In the genomic region with DNA sequence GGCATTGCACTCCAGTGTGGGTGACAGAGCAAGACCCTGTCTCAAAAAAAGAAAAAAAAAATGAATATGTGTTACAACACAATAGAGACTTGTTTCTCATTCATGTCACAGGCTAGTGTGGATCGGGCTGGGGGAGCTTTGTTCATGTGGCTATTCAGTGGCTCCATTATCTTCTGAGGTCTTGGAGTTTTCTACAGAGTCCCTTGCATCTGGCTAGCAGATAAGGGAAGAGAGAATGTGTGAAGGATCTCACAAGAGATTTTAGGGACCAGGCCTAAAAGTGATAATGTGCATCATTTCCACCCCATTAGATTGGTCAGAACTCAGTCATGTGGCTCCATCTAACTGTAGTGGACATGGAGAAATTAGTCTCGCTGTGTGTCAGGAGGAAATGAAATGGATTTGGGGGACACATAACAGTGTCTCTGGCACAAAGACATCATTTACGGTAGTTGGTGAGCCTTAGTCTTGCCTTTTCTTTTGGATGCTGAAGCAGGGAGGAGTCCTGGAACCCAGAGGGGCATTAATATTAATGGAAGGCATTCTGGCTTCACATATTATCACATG, we compare ENCODE assay signal across 9 cellular contexts. TPM values are rescaled to one million over a fixed set of nuclear protein-coding genes. Genes with fewer than 3 reads are reported as not detected.
A peak's percentile ranks its signal among the peaks of the same experiment; 100 is the strongest.
DNase-seq lines count a peak whose midpoint lies in the region; ATAC-seq, FAIRE-seq and TF ChIP-seq lines count a peak whose summit lies in the region.
"Had no signal": no experiment of that assay in that cellular context is flagged by ENCODE, and none has a peak within 500 bp of the region (broad histone marks: within the 10 kb centered on the region; RNA-seq: fewer than 3 reads in every experiment).

No MANE protein-coding gene starts in this region.

- no peak for TF ChIP-seq POLR2A in A549 (IDR thresholded peaks at IDR 0.05; ENCODE audit: low read length)

- no peak for TF ChIP-seq CTCF in A549 (IDR thresholded peaks at IDR 0.05)

- ATAC-seq in A549 (peak; percentile 2 to 15; a peak in 3 of 6 replicates), naive B cell (ENCODE audit: low read depth in 2 of 2) (no peak)

- POLR2A ChIA-PET in A549 (lab: Yijun Ruan, JAX), result interaction anchor here (0.6 to 4.8 kb wide), 5 partner anchors 21 to 286 kb away, joined by 3 to 39 read pairs (median 3); a partner anchor contains a TSS

- no peak overlapping the region for H2AFZ ChIP-seq in Karpas-422 (ENCODE audit: low read length)

- no peaks in the 10 kb centered on the region for H3K9me3 ChIP-seq in A549
- H3K9me3 ChIP-seq in Karpas-422 (ENCODE audit: low read length), result no peaks in the 10 kb centered on the region

- no peak for FAIRE-seq in A549 (lab: Jason Lieb, UNC)
- FAIRE-seq in GM19239 (lab: Jason Lieb, UNC), result no peak

- no peaks in the 10 kb centered on the region for H3K9me3 Mint-ChIP-seq in naive B cell
- H3K9me3 Mint-ChIP-seq in activated T-helper 1 cell treated with anti-CD3 and anti-CD28 coated beads, Interleukin-12 subunit alpha, Interleukin-12 subunit beta, Interleukin-2, Interleukin-4 antibody, amounts not matched to agents 30 ng/mL and 10 ng/mL and 1 ng/mL, durations not matched to agents 14 hours and 24 hours and 36 hours, result no peaks in the 10 kb centered on the region

- H3K27ac ChIP-seq in A549, result peak overlapping the region; percentile 95 to 96
- peak overlapping the region; percentile 93 for H3K27ac ChIP-seq in Karpas-422 (ENCODE audit: low read length)
- H3K27ac ChIP-seq in caudate nucleus (ENCODE audit: low read depth, low read length), result peak overlapping the region; percentile 86

- H3K4me2 ChIP-seq in A549, result peak overlapping the region; percentile 92
- H3K4me2 ChIP-seq in Karpas-422 (ENCODE audit: low read depth, low read length, poor library complexity, severe bottlenecking), result no peak overlapping the region

- peaks cover 60% of the 10 kb centered on the region for H3K4me1 ChIP-seq in A549
- H3K4me1 ChIP-seq in Karpas-422 (ENCODE audit: low read length), result peaks cover 56% of the 10 kb centered on the region

- H4K20me1 ChIP-seq in Karpas-422 (ENCODE audit: insufficient read depth, low read depth, low read length), result no peaks in the 10 kb centered on the region

- H3K4me3 Mint-ChIP-seq in naive B cell, result peak overlapping the region in 1 of 8 donors; percentile 25
- H3K4me3 Mint-ChIP-seq in activated T-helper 1 cell treated with anti-CD3 and anti-CD28 coated beads, Interleukin-12 subunit alpha, Interleukin-12 subunit beta, Interleukin-2, Interleukin-4 antibody, amounts not matched to agents 30 ng/mL and 10 ng/mL and 1 ng/mL, durations not matched to agents 14 hours and 24 hours and 36 hours, result no peak overlapping the region

- no peaks in the 10 kb centered on the region for H3K9me2 ChIP-seq in Karpas-422 (replicated peaks; ENCODE audit: insufficient read depth, low read length)

- intact Hi-C loops in activated T-helper 1 cell treated with anti-CD3 and anti-CD28 coated beads, Interleukin-12 subunit alpha, Interleukin-12 subunit beta, Interleukin-2, Interleukin-4 antibody, amounts not matched to agents 30 ng/mL and 10 ng/mL and 1 ng/mL, durations not matched to agents 14 hours and 24 hours and 36 hours (cut with micrococcal nuclease), result no loop called here

- H3K4me3 ChIP-seq in A549, result peak overlapping the region; percentile 23
- no peak overlapping the region for H3K4me3 ChIP-seq in Karpas-422 (ENCODE audit: low read length)

- H3K27ac Mint-ChIP-seq in naive B cell, result peak overlapping the region; percentile 68 to 99 (median 96)
- no peak overlapping the region for H3K27ac Mint-ChIP-seq in activated T-helper 1 cell treated with anti-CD3 and anti-CD28 coated beads, Interleukin-12 subunit alpha, Interleukin-12 subunit beta, Interleukin-2, Interleukin-4 antibody, amounts not matched to agents 30 ng/mL and 10 ng/mL and 1 ng/mL, durations not matched to agents 14 hours and 24 hours and 36 hours

- no peaks in the 10 kb centered on the region for H3K27me3 ChIP-seq in Karpas-422 (ENCODE audit: low read length)

- CTCF ChIA-PET in A549 (lab: Yijun Ruan, JAX), result interaction anchor here (0.9 to 6.7 kb wide), 10 partner anchors 8 to 195 kb away, joined by 3 to 46 read pairs (median 4); a partner anchor contains a TSS

- H3K27me3 Mint-ChIP-seq in naive B cell, result no peaks in the 10 kb centered on the region
- H3K27me3 Mint-ChIP-seq in activated T-helper 1 cell treated with anti-CD3 and anti-CD28 coated beads, Interleukin-12 subunit alpha, Interleukin-12 subunit beta, Interleukin-2, Interleukin-4 antibody, amounts not matched to agents 30 ng/mL and 10 ng/mL and 1 ng/mL, durations not matched to agents 14 hours and 24 hours and 36 hours (ENCODE audit: insufficient read depth), result no peaks in the 10 kb centered on the region

- peaks cover 24 to 27% of the 10 kb centered on the region in 2 donors for H3K36me3 Mint-ChIP-seq in naive B cell
- peaks cover 62% of the 10 kb centered on the region for H3K36me3 Mint-ChIP-seq in activated T-helper 1 cell treated with anti-CD3 and anti-CD28 coated beads, Interleukin-12 subunit alpha, Interleukin-12 subunit beta, Interleukin-2, Interleukin-4 antibody, amounts not matched to agents 30 ng/mL and 10 ng/mL and 1 ng/mL, durations not matched to agents 14 hours and 24 hours and 36 hours (ENCODE audit: low read depth)

- 0 out of 2 replicates have a peak, but pooled peaks cover 4% of the 10 kb centered on the region for H3K36me3 ChIP-seq in Karpas-422 (ENCODE audit: insufficient read depth, low read length)

- DNase-seq in A549 (ENCODE audit: low read depth in 1 of 2, low spot score in 1 of 2) (no peak), Karpas-422 (no peak), caudate nucleus (lab: John Stamatoyannopoulos, UW) (no peak), naive B cell (no peak), GM19239 (ENCODE audit: insufficient read length, low spot score) (no peak), NCI-H1417 (lab: John Stamatoyannopoulos, UW) (no peak)
- no peak for DNase-seq in activated T-helper 1 cell treated with anti-CD3 and anti-CD28 coated beads, Interleukin-12 subunit alpha, Interleukin-12 subunit beta, Interleukin-2, Interleukin-4 antibody, amounts not matched to agents 30 ng/mL and 10 ng/mL and 1 ng/mL, durations not matched to agents 14 hours and 24 hours and 36 hours (ENCODE audit: low spot score)
- DNase-seq in stimulated activated CD4-positive, alpha-beta T cell treated with anti-CD3 and anti-CD28 coated beads, Interleukin-2, amount 100 ng/mL, for 48 hours, result no peak
- DNase-seq: activated CD4-positive, alpha-beta T cell treated with anti-CD3 and anti-CD28 coated beads, Interleukin-2, amount 50 U/mL, for 48 hours had no signal

- TF ChIP-seq RAD21 in A549 (conservative IDR thresholded peaks at IDR 0.05 in 1 of 2, IDR thresholded peaks at IDR 0.05 in 1 of 2), result no peak

- no peak overlapping the region for H3K9ac ChIP-seq in Karpas-422 (ENCODE audit: low read length)

- no peaks in the 10 kb centered on the region for H3K79me2 ChIP-seq in Karpas-422 (ENCODE audit: low read length)

- peaks cover 29 to 38% (median 35%) of the 10 kb centered on the region in 3 donors for H3K4me1 Mint-ChIP-seq in naive B cell
- H3K4me1 Mint-ChIP-seq in activated T-helper 1 cell treated with anti-CD3 and anti-CD28 coated beads, Interleukin-12 subunit alpha, Interleukin-12 subunit beta, Interleukin-2, Interleukin-4 antibody, amounts not matched to agents 30 ng/mL and 10 ng/mL and 1 ng/mL, durations not matched to agents 14 hours and 24 hours and 36 hours (ENCODE audit: low read depth), result peaks cover 54% of the 10 kb centered on the region

- WGBS in A549 (ENCODE audit: missing lambda C conversion rate), result 45% methylated on average over 3 of the region's 3 CpGs

- no peak for TF ChIP-seq EP300 in A549 (IDR thresholded peaks at IDR 0.05)

TF ChIP-seq in A549, 52 proteins besides CTCF, POLR2A, EP300 and RAD21 (continues in another document):
- TF ChIP-seq, protein P1, sequence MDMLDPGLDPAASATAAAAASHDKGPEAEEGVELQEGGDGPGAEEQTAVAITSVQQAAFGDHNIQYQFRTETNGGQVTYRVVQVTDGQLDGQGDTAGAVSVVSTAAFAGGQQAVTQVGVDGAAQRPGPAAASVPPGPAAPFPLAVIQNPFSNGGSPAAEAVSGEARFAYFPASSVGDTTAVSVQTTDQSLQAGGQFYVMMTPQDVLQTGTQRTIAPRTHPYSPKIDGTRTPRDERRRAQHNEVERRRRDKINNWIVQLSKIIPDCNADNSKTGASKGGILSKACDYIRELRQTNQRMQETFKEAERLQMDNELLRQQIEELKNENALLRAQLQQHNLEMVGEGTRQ (IDR thresholded peaks at IDR 0.05), result peak; percentile 38; the same call in 1 of the 2 replicates
- no peak for TF ChIP-seq SMC3 (IDR thresholded peaks at IDR 0.05)
- no peak for TF ChIP-seq FOXS1 (CRISPR knock-in tag; IDR thresholded peaks at IDR 0.05)
- 0 out of 2 replicates have a peak, but pooled peaks have one; percentile 32 for TF ChIP-seq HOXB5 (CRISPR knock-in tag; IDR thresholded peaks at IDR 0.05)
- TF ChIP-seq MAZ (IDR thresholded peaks at IDR 0.05; ENCODE audit: borderline replicate concordance, low read depth, low read length), result no peak
- TF ChIP-seq HOXA7 (CRISPR knock-in tag; IDR thresholded peaks at IDR 0.05), result no peak
- TF ChIP-seq RFX5 (IDR thresholded peaks at IDR 0.05), result no peak

RNA-seq across cellular contexts. Expression of a gene that starts 32.4 kb away (rescaled TPM):
- polyA plus RNA-seq in A549 (2011; rRNA removed) (6.5 and 6.8 TPM in 2 replicates), A549 (2017; fragmentation: RNase III; extraction: RNeasy Plus Mini Kit Qiagen cat#74134 plus additional on column Dnase treatment) (2.6 to 3.0 TPM (median 2.8 TPM) in 3 replicates), naive B cell (ENCODE audit: low read depth in 6 of 6) (1 to 10 TPM; 2.7 to 8.1 (median 4.7) TPM)
- 1.5 and 1.8 TPM in 2 replicates for polyA plus RNA-seq in A549 (2012; cell fraction: cytosol; rRNA removed)
- polyA plus RNA-seq in A549 (2012; cell fraction: nucleus; rRNA removed), result 1.2 and 2.2 TPM in 2 replicates
- polyA minus RNA-seq in A549 (2011; rRNA and poly(A)+ RNA removed), result 9.6 and 10.5 TPM in 2 replicates
- total RNA-seq in Karpas-422 (2014; rRNA removed; shearing (Covaris generic); ENCODE audit: low replicate concordance), result 0.48 and 5.2 TPM in 2 replicates
- total RNA-seq in activated T-helper 1 cell treated with anti-CD3 and anti-CD28 coated beads, Interleukin-12 subunit alpha, Interleukin-12 subunit beta, Interleukin-2, Interleukin-4 antibody, amounts not matched to agents 30 ng/mL and 10 ng/mL and 1 ng/mL, durations not matched to agents 14 hours and 24 hours and 36 hours, result 13.5 and 15.7 TPM in 2 replicates

RNA-seq across cellular contexts. Expression of a gene that starts 34.6 kb away (rescaled TPM):
- polyA plus RNA-seq in A549 (2011; rRNA removed) (64.0 and 89.4 TPM in 2 replicates), A549 (2017; fragmentation: RNase III; extraction: RNeasy Plus Mini Kit Qiagen cat#74134 plus additional on column Dnase treatment) (56.5 to 64.0 TPM (median 56.5 TPM) in 3 replicates), naive B cell (ENCODE audit: low read depth in 6 of 6) (10 to 100 TPM; 12.8 to 53.3 (median 46.8) TPM)
- polyA plus RNA-seq in A549 (2012; cell fraction: cytosol; rRNA removed), result 41.6 and 47.7 TPM in 2 replicates
- 44.8 and 63.7 TPM in 2 replicates for polyA plus RNA-seq in A549 (2012; cell fraction: nucleus; rRNA removed)
- 65.7 and 70.3 TPM in 2 replicates for polyA minus RNA-seq in A549 (2011; rRNA and poly(A)+ RNA removed)
- total RNA-seq in Karpas-422 (2014; rRNA removed; shearing (Covaris generic); ENCODE audit: low replicate concordance), result 62.6 and 63.5 TPM in 2 replicates
- 457 and 480 TPM in 2 replicates for total RNA-seq in activated T-helper 1 cell treated with anti-CD3 and anti-CD28 coated beads, Interleukin-12 subunit alpha, Interleukin-12 subunit beta, Interleukin-2, Interleukin-4 antibody, amounts not matched to agents 30 ng/mL and 10 ng/mL and 1 ng/mL, durations not matched to agents 14 hours and 24 hours and 36 hours

Comparison
In these comparisons a context has a peak if more than half of its experiments do, and no peak if none do; other contexts are left out.
1. ATAC-seq: peak in A549 (2 of 2); none in naive B cell (0 of 2).
2. Peak in every context shown above with its lines, with median percentiles within 50 percentile points of each other: H3K27ac ChIP-seq.